Comparison of ENCODE assay signal across 9 cellular contexts in the genomic region with DNA sequence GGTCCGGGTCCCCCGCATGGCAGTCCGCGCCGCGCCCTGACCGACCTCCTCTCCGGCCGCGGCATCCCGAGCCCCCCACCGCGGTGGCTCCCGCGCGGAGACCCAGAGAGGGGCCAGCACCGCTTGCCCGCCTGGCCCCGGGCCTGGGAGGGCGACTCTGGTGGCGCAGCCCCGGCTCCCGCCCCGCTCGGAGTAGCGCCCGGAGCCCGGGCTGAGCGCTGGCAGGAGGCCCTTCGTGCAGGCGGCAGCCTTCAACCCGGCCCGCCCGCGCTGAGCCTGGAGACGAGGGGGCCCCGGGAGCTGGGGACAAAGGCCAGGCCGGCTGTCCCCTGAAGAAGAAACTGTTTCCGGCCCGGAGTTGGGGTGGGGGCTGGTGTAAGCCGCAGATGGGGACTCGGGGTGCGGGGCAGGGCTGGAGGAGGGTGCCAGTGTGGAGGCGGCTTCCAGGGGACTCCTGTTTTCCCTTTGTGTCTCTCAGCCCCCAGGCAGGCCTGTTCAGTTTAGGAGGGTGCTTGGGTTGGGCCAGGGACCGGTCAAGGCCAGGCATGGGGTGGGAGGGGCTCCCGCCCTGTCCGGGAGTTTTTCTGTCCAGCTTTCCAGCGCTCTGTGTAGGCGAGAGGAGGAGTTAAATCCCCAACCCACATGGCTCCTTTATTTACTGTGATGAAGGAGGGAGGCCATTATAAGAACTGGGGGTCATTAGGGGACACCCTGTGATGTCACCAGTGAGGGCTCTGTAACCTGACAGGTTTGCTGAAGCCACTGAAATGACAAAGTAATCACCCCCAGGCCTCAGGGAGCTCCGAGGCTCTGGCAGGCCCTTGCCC. TPM values are rescaled to one million over a fixed set of nuclear protein-coding genes. Genes with fewer than 3 reads are reported as not detected.
DNase-seq lines count a peak whose midpoint lies in the region; ATAC-seq and TF ChIP-seq lines count a peak whose summit lies in the region.
"Had no signal": no experiment of that assay in that cellular context is flagged by ENCODE, and none has a peak within 500 bp of the region (broad histone marks: within the 10 kb centered on the region; RNA-seq: fewer than 3 reads in every experiment).

No MANE protein-coding gene starts in this region.

- WGBS in sigmoid colon, 2 donors = 2 to 7% methylated on average over 50 of the region's 50 CpGs

- no peak for ATAC-seq in HG02852 (IDR thresholded peaks at IDR 0.05; ENCODE audit: unreplicated experiment)
- no peak for ATAC-seq in activated CD8-positive, alpha-beta memory T cell treated with anti-CD3 and anti-CD28 coated beads, Interleukin-2, amount 10 ng/mL, durations not matched to agents 7 days and 5 days

- H3K9me3 ChIP-seq in WERI-Rb-1 (ENCODE audit: severe bottlenecking) (no peaks in the 10 kb centered on the region), right atrium auricular region (no peaks in the 10 kb centered on the region), sigmoid colon (no peaks in the 10 kb centered on the region)

- no peaks in the 10 kb centered on the region for H3K9me3 Mint-ChIP-seq in activated CD8-positive, alpha-beta memory T cell treated with anti-CD3 and anti-CD28 coated beads, Interleukin-2, amount 10 ng/mL, durations not matched to agents 7 days and 5 days (ENCODE audit: low read depth)

- intact Hi-C loops in sigmoid colon (cut with DNase I) = loop anchor here (1.0 to 2.0 kb wide), 2 partner anchors 16 to 108 kb away; a partner anchor contains a TSS

- H3K36me3 ChIP-seq in WERI-Rb-1 (peaks cover 28% of the 10 kb centered on the region), right atrium auricular region (no peaks in the 10 kb centered on the region), sigmoid colon (peaks cover 0 to 24% (median 0%) of the 10 kb centered on the region in 4 donors)

- no peak overlapping the region for H3K4me3 Mint-ChIP-seq in activated CD8-positive, alpha-beta memory T cell treated with anti-CD3 and anti-CD28 coated beads, Interleukin-2, amount 10 ng/mL, durations not matched to agents 7 days and 5 days

- no peak for TF ChIP-seq EP300 in sigmoid colon (IDR thresholded peaks at IDR 0.05)

- H3K4me1 ChIP-seq in right atrium auricular region (peaks cover 0 to 12% of the 10 kb centered on the region in 2 donors), sigmoid colon (peaks cover 0 to 20% (median 13%) of the 10 kb centered on the region in 4 donors)

- H3K27me3 ChIP-seq in WERI-Rb-1 (ENCODE audit: insufficient read depth, low read depth, severe bottlenecking) (no peaks in the 10 kb centered on the region), right atrium auricular region (no peaks in the 10 kb centered on the region), sigmoid colon (no peaks in the 10 kb centered on the region)

- TF ChIP-seq CTCF in WERI-Rb-1 (IDR thresholded peaks at IDR 0.05; ENCODE audit: low read depth, low read length) = no peak
- TF ChIP-seq CTCF in right atrium auricular region (IDR thresholded peaks at IDR 0.05) = no peak
- TF ChIP-seq CTCF in sigmoid colon (IDR thresholded peaks at IDR 0.05) = no peak

- peaks cover 2% of the 10 kb centered on the region for H3K4me1 Mint-ChIP-seq in activated CD8-positive, alpha-beta memory T cell treated with anti-CD3 and anti-CD28 coated beads, Interleukin-2, amount 10 ng/mL, durations not matched to agents 7 days and 5 days

- peak in 2 of 3 experiments; percentile 34 to 49 for DNase-seq in NCI-H1417 (lab: John Stamatoyannopoulos, UW)
- no peak for DNase-seq in NCI-H1417 treated with DMSO at 0.1 percent for 48 hours (lab: John Stamatoyannopoulos, UW)
- peak; percentile 33 for DNase-seq in WERI-Rb-1
- no peak for DNase-seq in right atrium auricular region (ENCODE audit: low spot score)
- DNase-seq in sigmoid colon = no peak
- DNase-seq in KBM-7 = no peak
- no peak for DNase-seq in activated CD8-positive, alpha-beta memory T cell treated with anti-CD3 and anti-CD28 coated beads, Interleukin-2, amount 10 ng/mL, durations not matched to agents 7 days and 5 days
- DNase-seq: CD4-positive, CD25-positive, alpha-beta regulatory T cell had no signal

- H3K27ac ChIP-seq in WERI-Rb-1 = peak overlapping the region; percentile 56
- H3K27ac ChIP-seq in right atrium auricular region = peak overlapping the region; percentile 41 to 42
- H3K27ac ChIP-seq in sigmoid colon = peak overlapping the region; percentile 69 to 76 (median 75)

- CTCF ChIA-PET in activated CD8-positive, alpha-beta memory T cell treated with anti-CD3 and anti-CD28 coated beads, Interleukin-2, amount 10 ng/mL, durations not matched to agents 7 days and 5 days (lab: Charles Lee) = interaction anchor here (2.3 kb wide), 1 partner anchor 11 kb away, joined by 6 read pairs; no protein-coding TSS in a partner anchor

- H3K36me3 Mint-ChIP-seq in activated CD8-positive, alpha-beta memory T cell treated with anti-CD3 and anti-CD28 coated beads, Interleukin-2, amount 10 ng/mL, durations not matched to agents 7 days and 5 days = no peaks in the 10 kb centered on the region
- H3K36me3 Mint-ChIP-seq: CD4-positive, CD25-positive, alpha-beta regulatory T cell had no signal

- in situ Hi-C loops in KBM-7 (cut with MboI; ENCODE audit: low pct_unique_long_range_greater_than_20kb, low sequenced_read_pairs) = no loop called here

- H3K27ac Mint-ChIP-seq in activated CD8-positive, alpha-beta memory T cell treated with anti-CD3 and anti-CD28 coated beads, Interleukin-2, amount 10 ng/mL, durations not matched to agents 7 days and 5 days = no peak overlapping the region
- H3K27ac Mint-ChIP-seq: CD4-positive, CD25-positive, alpha-beta regulatory T cell had no signal

- peaks cover 42% of the 10 kb centered on the region for H3K27me3 Mint-ChIP-seq in activated CD8-positive, alpha-beta memory T cell treated with anti-CD3 and anti-CD28 coated beads, Interleukin-2, amount 10 ng/mL, durations not matched to agents 7 days and 5 days

- no peak for TF ChIP-seq POLR2A in sigmoid colon (IDR thresholded peaks at IDR 0.05)

- H3K4me3 ChIP-seq in WERI-Rb-1 (ENCODE audit: low read depth, low read length) (peak overlapping the region; percentile 62), right atrium auricular region (peak overlapping the region; percentile 53 to 66), sigmoid colon (peak overlapping the region; percentile 49 to 86 (median 78))

RNA-seq across cellular contexts. Expression of a gene that starts 1.0 kb away (rescaled TPM):
- 10 to 100 TPM; 16.3 to 22.2 TPM for total RNA-seq in right atrium auricular region
- total RNA-seq in sigmoid colon = 10 to 100 TPM; 17.1 to 31.5 (median 21.8) TPM
- 10 to 100 TPM in 1 of 3 donors, 1 to 10 TPM in 2; 3.9 to 10.3 (median 9.6) TPM for polyA plus RNA-seq in sigmoid colon
- under 1 TPM in 1 of 2 experiments, not detected in 1; 0.30 TPM for total RNA-seq in activated CD8-positive, alpha-beta memory T cell treated with anti-CD3 and anti-CD28 coated beads, Interleukin-2, amount 10 ng/mL, durations not matched to agents 7 days and 5 days
- total RNA-seq: CD4-positive, CD25-positive, alpha-beta regulatory T cell had no signal
- polyA plus RNA-seq: CD4-positive, CD25-positive, alpha-beta regulatory T cell had no signal

RNA-seq across cellular contexts. Expression of a gene that starts 30.6 kb away (rescaled TPM):
- total RNA-seq in right atrium auricular region = under 1 TPM in 1 of 2 donors, not detected in 1; 0.79 TPM
- total RNA-seq in sigmoid colon = 1 to 10 TPM in 1 of 4 donors, under 1 TPM in 1, not detected in 2; 0.27 to 1.1 TPM
- polyA plus RNA-seq in sigmoid colon = 1 to 10 TPM in 1 of 3 donors, not detected in 2; 1.4 TPM
- not detected for total RNA-seq in activated CD8-positive, alpha-beta memory T cell treated with anti-CD3 and anti-CD28 coated beads, Interleukin-2, amount 10 ng/mL, durations not matched to agents 7 days and 5 days
- total RNA-seq: CD4-positive, CD25-positive, alpha-beta regulatory T cell had no signal

Comparison
In these comparisons a context has a peak if more than half of its experiments do, and no peak if none do; other contexts are left out.
1. DNase-seq: peak in NCI-H1417 (2 of 3) and WERI-Rb-1 (single experiment); none in NCI-H1417 treated with DMSO at 0.1 percent for 48 hours (single experiment), right atrium auricular region (single experiment), sigmoid colon (single experiment), KBM-7 (single experiment) and activated CD8-positive, alpha-beta memory T cell treated with anti-CD3 and anti-CD28 coated beads, Interleukin-2, amount 10 ng/mL, durations not matched to agents 7 days and 5 days (single experiment).
2. RNA of a gene that starts 1.0 kb away (total RNA-seq): 17.1 to 31.5 TPM in sigmoid colon and 16.3 to 22.2 TPM in right atrium auricular region; 0.30 TPM in activated CD8-positive, alpha-beta memory T cell treated with anti-CD3 and anti-CD28 coated beads, Interleukin-2, amount 10 ng/mL, durations not matched to agents 7 days and 5 days; every median in the first group is over 10 times any median in the second.
3. Peak in every context shown above with its lines, with median percentiles within 50 percentile points of each other: H3K27ac ChIP-seq and H3K4me3 ChIP-seq.